24 cellular contexts compared by ENCODE assay signal in the genomic region with DNA sequence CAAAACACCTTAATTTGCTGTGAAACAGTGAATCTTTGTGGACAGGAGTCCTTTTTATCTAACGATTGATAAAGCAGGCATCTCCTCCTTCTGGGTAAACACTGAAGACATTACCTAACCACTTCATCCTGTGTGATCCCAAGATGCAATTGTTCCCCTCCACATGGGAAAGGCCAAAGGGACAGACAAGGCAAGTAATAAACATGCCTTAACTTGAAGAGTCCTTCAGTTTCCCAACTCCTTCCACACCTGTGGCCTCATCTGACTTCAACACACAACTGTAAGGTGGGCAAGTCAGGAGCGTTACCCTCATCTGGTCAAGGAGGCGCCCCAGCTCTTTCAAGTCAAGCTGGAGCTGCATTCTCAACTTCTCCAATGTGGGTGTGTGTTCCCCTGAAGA.
"Had no signal": no experiment of that assay in that cellular context is flagged by ENCODE, and none has a peak within 500 bp of the region (broad histone marks: within the 10 kb centered on the region; RNA-seq: fewer than 3 reads in every experiment).

No MANE protein-coding gene starts in this region.

- FAIRE-seq: pancreas, urothelium cell line had no signal

- H3K27ac ChIP-seq: hepatocyte, left ventricle myocardium inferior, pancreas, prostate gland, skin epidermis, stomach, testis, thyroid gland, transverse colon, upper lobe of right lung had no signal

- H3K27me3 ChIP-seq: hepatocyte, pancreas, stomach, testis, thyroid gland, transverse colon, upper lobe of right lung had no signal

- H3K4me2 ChIP-seq: hepatocyte had no signal

- DNase-seq: left ventricle myocardium inferior; naive thymus-derived CD8-positive, alpha-beta T cell; nucleus accumbens; pancreas; posterior cingulate gyrus; retina; right cardiac atrium; stimulated activated CD4-positive, alpha-beta T cell treated with anti-CD3 and anti-CD28 coated beads, Interleukin-12 subunit alpha, Interleukin-12 subunit beta, amount 100 ng/mL, for 4 hours; stimulated activated CD4-positive, alpha-beta T cell treated with anti-CD3 and anti-CD28 coated beads, Interleukin-15, amount 100 ng/mL, for 24 hours; stimulated activated CD4-positive, alpha-beta T cell treated with anti-CD3 and anti-CD28 coated beads, Interleukin-2, amount 100 ng/mL, for 24 hours; stimulated activated CD4-positive, alpha-beta T cell treated with anti-CD3 and anti-CD28 coated beads, Interleukin-4, amount 100 ng/mL, for 1 hour; stimulated activated naive B cell treated with anti-CD40 and anti-IgM and Interleukin-4, amounts not matched to agents 10 μg/mL and 1 μg/mL and 100 μg/mL, for 72 hours; stimulated activated naive CD8-positive, alpha-beta T cell treated with anti-CD3 and anti-CD28 coated beads, Interleukin-15, Interleukin-2, amounts not matched to agents 100 U/mL and 50 U/mL, for 24 hours; stomach; testis; thyroid gland; transverse colon; upper lobe of right lung had no signal

- H3K79me2 ChIP-seq: hepatocyte had no signal

- H3K36me3 ChIP-seq: left ventricle myocardium inferior, pancreas, prostate gland, stomach, thyroid gland, transverse colon, upper lobe of right lung had no signal

- H3K4me1 ChIP-seq: left ventricle myocardium inferior, pancreas, prostate gland, stomach, testis, thyroid gland, transverse colon, upper lobe of right lung had no signal

- H3K9me3 ChIP-seq: left ventricle myocardium inferior, pancreas, prostate gland, stomach, testis, thyroid gland, transverse colon, upper lobe of right lung had no signal

- ATAC-seq: naive thymus-derived CD8-positive, alpha-beta T cell; pancreas; right cardiac atrium; sciatic nerve; stimulated activated naive B cell treated with anti-CD40 and anti-IgM and Interleukin-4, amounts not matched to agents 10 μg/mL and 1 μg/mL and 100 μg/mL, for 72 hours; stimulated activated naive CD8-positive, alpha-beta T cell treated with anti-CD3 and anti-CD28 coated beads, Interleukin-15, Interleukin-2, amounts not matched to agents 100 U/mL and 50 U/mL, for 24 hours had no signal

- H2AFZ ChIP-seq: hepatocyte had no signal

- H3K4me3 ChIP-seq: hepatocyte, left ventricle myocardium inferior, lung, pancreas, prostate gland, skin epidermis, stomach, testis, thyroid gland, transverse colon, upper lobe of right lung had no signal
